ENCODE assay signal across 18 cellular contexts in the genomic region with DNA sequence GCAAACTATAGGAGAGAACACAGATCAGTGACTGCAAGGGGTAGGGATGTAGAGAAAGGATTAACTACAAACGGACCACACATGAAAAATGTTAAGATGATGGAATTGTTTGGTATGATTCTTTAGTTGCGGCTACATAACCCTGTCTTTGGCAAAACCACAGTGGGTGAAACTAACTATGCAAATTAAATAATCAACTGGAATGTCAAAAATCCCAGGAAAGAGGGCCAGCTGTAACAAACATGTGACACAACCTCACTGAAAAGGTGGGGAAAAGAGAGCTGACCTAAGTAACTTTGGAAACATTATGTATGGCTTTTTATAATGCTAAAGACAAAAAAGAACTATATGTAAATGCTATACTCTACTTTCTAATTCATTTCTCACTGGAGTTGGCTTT.
DNase-seq lines count a peak whose midpoint lies in the region; ATAC-seq and TF ChIP-seq lines count a peak whose summit lies in the region.
"Had no signal": no experiment of that assay in that cellular context is flagged by ENCODE, and none has a peak within 500 bp of the region (broad histone marks: within the 10 kb centered on the region; RNA-seq: fewer than 3 reads in every experiment).

No MANE protein-coding gene starts in this region.

- no CpG with 5 or more reads among the region's 2 CpGs for WGBS in H9 (ENCODE audit: extremely low coverage, insufficient read length, low lambda C conversion rate)
- 33 to 60% methylated on average over 1 to 2 of the region's 2 CpGs for WGBS in endodermal cell (ENCODE audit: insufficient coverage in 1 of 2, insufficient read length in 1 of 2), 2 experiments
- 58% methylated on average over 2 of the region's 2 CpGs for WGBS in right cardiac atrium

- POLR2A ChIA-PET in OCI-LY7 (lab: Charles Lee): no interaction called here

- H3K27me3 Mint-ChIP-seq in H9 (ENCODE audit: low read depth) (no peaks in the 10 kb centered on the region), endodermal cell (ENCODE audit: insufficient read depth) (no peaks in the 10 kb centered on the region)

- peak overlapping the region; percentile 96 for H3T11ph ChIP-seq in H9 (ENCODE audit: low read length)

- H3K23ac ChIP-seq in H9 (ENCODE audit: insufficient read length, low read depth, low read length): no peak overlapping the region

- no peaks in the 10 kb centered on the region for H3K36me3 Mint-ChIP-seq in H9 (ENCODE audit: insufficient read depth in 1 of 3, low read depth in 3 of 3)
- no peaks in the 10 kb centered on the region for H3K36me3 Mint-ChIP-seq in endodermal cell (ENCODE audit: low read depth)

- H3K4me1 ChIP-seq in H9 (ENCODE audit: insufficient read depth, low read length) (no peaks in the 10 kb centered on the region; the same call in 1 of the 2 replicates), OCI-LY3 (ENCODE audit: low read length) (peaks cover 6% of the 10 kb centered on the region), endodermal cell (ENCODE audit: control insufficient read depth, insufficient read depth, low read length) (no peaks in the 10 kb centered on the region), OCI-LY7 (ENCODE audit: insufficient read depth, low read length, poor library complexity, severe bottlenecking) (no peaks in the 10 kb centered on the region), right cardiac atrium (ENCODE audit: control insufficient read depth, insufficient read depth, low read length) (no peaks in the 10 kb centered on the region)
- H3K4me1 ChIP-seq: BE2C had no signal

- H3K4ac ChIP-seq in H9 (ENCODE audit: low read depth, low read length): no peak overlapping the region

- H3K79me1 ChIP-seq in H9 (ENCODE audit: insufficient read depth, low read depth, low read length, poor library complexity, severe bottlenecking): no peaks in the 10 kb centered on the region

- H3K27ac Mint-ChIP-seq in H9 (peak overlapping the region; percentile 74 to 98 (median 96)), endodermal cell (peak overlapping the region; percentile 66)

- TF ChIP-seq CTCF in H9 (conservative IDR thresholded peaks at IDR 0.05): no peak
- TF ChIP-seq CTCF in OCI-LY3 (IDR thresholded peaks at IDR 0.05; ENCODE audit: low read depth, low read length): no peak
- no peak for TF ChIP-seq CTCF in endodermal cell (conservative IDR thresholded peaks at IDR 0.05)
- no peak for TF ChIP-seq CTCF in retinal pigment epithelial cell (conservative IDR thresholded peaks at IDR 0.05; ENCODE audit: low read depth, low read length)
- no peak for TF ChIP-seq CTCF in OCI-LY7 (conservative IDR thresholded peaks at IDR 0.05; ENCODE audit: low read length)

- no peak overlapping the region; the same call in 1 of the 2 replicates for H3K14ac ChIP-seq in H9 (ENCODE audit: insufficient read depth, low read length)

- H2BK120ac ChIP-seq in H9 (ENCODE audit: low read depth, low read length, poor library complexity, severe bottlenecking): no peak overlapping the region

- H3K9ac ChIP-seq in H9 (ENCODE audit: extremely low read depth, insufficient read length, low read length): peak overlapping the region; percentile 50
- no peak overlapping the region for H3K9ac ChIP-seq in OCI-LY3 (ENCODE audit: low read length)
- H3K9ac ChIP-seq in endodermal cell (ENCODE audit: extremely low read depth, low read length, poor library complexity, severe bottlenecking): no peak overlapping the region

- H3K4me1 Mint-ChIP-seq in H9 (peaks cover 44 to 47% of the 10 kb centered on the region in 2 experiments), endodermal cell (peaks cover 6% of the 10 kb centered on the region)

- H3K56ac ChIP-seq in H9 (ENCODE audit: insufficient read length, low read depth, low read length): no peak overlapping the region

- H4K8ac ChIP-seq in H9 (replicated peaks; ENCODE audit: insufficient read length, low read depth, low read length): no peak overlapping the region

- intact Hi-C loops in OCI-LY7 (cut with micrococcal nuclease; ENCODE audit: unreplicated experiment) (no loop called here), right cardiac atrium (cut with DNase I) (no loop called here)

- no peak overlapping the region for H3K4me3 Mint-ChIP-seq in H9
- H3K4me3 Mint-ChIP-seq in endodermal cell: no peak overlapping the region

- H3K9me3 Mint-ChIP-seq in H9 (no peaks in the 10 kb centered on the region), endodermal cell (no peaks in the 10 kb centered on the region)

- H4K20me1 ChIP-seq in H9 (ENCODE audit: control insufficient read depth, insufficient read depth, insufficient read length) (no peaks in the 10 kb centered on the region), OCI-LY3 (ENCODE audit: insufficient read depth, low read length) (no peaks in the 10 kb centered on the region), OCI-LY7 (ENCODE audit: insufficient read depth, low read length) (no peaks in the 10 kb centered on the region)

- H3K9me3 ChIP-seq in H9 (ENCODE audit: control insufficient read depth, low read depth, low read length) (no peaks in the 10 kb centered on the region), OCI-LY3 (ENCODE audit: insufficient read depth, low read length) (no peaks in the 10 kb centered on the region), endodermal cell (ENCODE audit: control insufficient read depth, low read length) (no peaks in the 10 kb centered on the region), OCI-LY7 (ENCODE audit: low read length) (no peaks in the 10 kb centered on the region), right cardiac atrium (ENCODE audit: control insufficient read depth, low read length) (no peaks in the 10 kb centered on the region)
- H3K9me3 ChIP-seq: BE2C had no signal

- no peak overlapping the region for H4K91ac ChIP-seq in H9 (ENCODE audit: insufficient read length, low read depth, low read length)

- no peak overlapping the region for H2AK5ac ChIP-seq in H9 (ENCODE audit: insufficient read length, low read length)

- H3K18ac ChIP-seq in H9 (ENCODE audit: insufficient read length, low read depth, low read length): peak overlapping the region; percentile 75

- H3K4me3 ChIP-seq in OCI-LY3 (ENCODE audit: low read length) (no peak overlapping the region), endodermal cell (ENCODE audit: low read length) (no peak overlapping the region), retinal pigment epithelial cell (ENCODE audit: low read length) (no peak overlapping the region), OCI-LY7 (ENCODE audit: low read depth, low read length, poor library complexity, severe bottlenecking) (no peak overlapping the region), right cardiac atrium (ENCODE audit: low read length) (no peak overlapping the region)

- no peak overlapping the region for H2BK12ac ChIP-seq in H9 (ENCODE audit: insufficient read length, low read depth, low read length)

- DNase-seq in H9 (no peak), endodermal cell (no peak), retinal pigment epithelial cell (ENCODE audit: low read depth) (peak; percentile 43), OCI-LY7 (ENCODE audit: low spot score) (no peak), hippocampal formation (lab: John Stamatoyannopoulos, UW) (no peak), right cardiac atrium (no peak)
- DNase-seq in stimulated activated CD4-positive, alpha-beta T cell treated with anti-CD3 and anti-CD28 coated beads, Interleukin-1b, Interleukin-23, amount 100 ng/mL, for 48 hours: no peak
- DNase-seq: BE2C, DMS79, KG1, NCI-H1694, NCI-H2081, NCI-H2171, NCI-H524 treated with DMSO at 0.1 percent for 48 hours, NCI-H82, OCI-M1 had no signal

- no peaks in the 10 kb centered on the region for H3K23me2 ChIP-seq in H9 (ENCODE audit: insufficient read length, low read depth, low read length, poor library complexity, severe bottlenecking)

- no peak overlapping the region for H2BK20ac ChIP-seq in H9 (ENCODE audit: low read depth, low read length, poor library complexity, severe bottlenecking)

- H3K36me3 ChIP-seq in OCI-LY3 (replicated peaks; ENCODE audit: low read depth, low read length): no peaks in the 10 kb centered on the region
- no peaks in the 10 kb centered on the region for H3K36me3 ChIP-seq in endodermal cell (ENCODE audit: control insufficient read depth, insufficient read depth, low read length)
- no peaks in the 10 kb centered on the region for H3K36me3 ChIP-seq in OCI-LY7 (ENCODE audit: insufficient read depth, low read length)
- H3K36me3 ChIP-seq: BE2C had no signal

- H4K5ac ChIP-seq in H9 (ENCODE audit: insufficient read length, low read depth, low read length): no peak overlapping the region

- no peaks in the 10 kb centered on the region for H3K27me3 ChIP-seq in H9 (ENCODE audit: insufficient read depth, low read length)
- no peaks in the 10 kb centered on the region for H3K27me3 ChIP-seq in OCI-LY3 (ENCODE audit: low read depth, low read length)
- no peaks in the 10 kb centered on the region for H3K27me3 ChIP-seq in endodermal cell (ENCODE audit: control insufficient read depth, insufficient read depth, low read length, poor library complexity, severe bottlenecking)
- no peaks in the 10 kb centered on the region for H3K27me3 ChIP-seq in right cardiac atrium (ENCODE audit: control insufficient read depth, insufficient read depth)
- H3K27me3 ChIP-seq: BE2C had no signal

- H3K4me2 ChIP-seq in H9 (ENCODE audit: insufficient read depth, insufficient read length, low read length) (no peak overlapping the region), OCI-LY3 (ENCODE audit: low read length) (0 out of 2 replicates have a peak overlapping the region, but pooled peaks have one; percentile 4), OCI-LY7 (ENCODE audit: low read length) (no peak overlapping the region)

- H3K27ac ChIP-seq in H9 (ENCODE audit: insufficient read length, low read depth, low read length): peak overlapping the region; percentile 100
- no peak overlapping the region for H3K27ac ChIP-seq in OCI-LY3 (ENCODE audit: low read length)
- no peak overlapping the region for H3K27ac ChIP-seq in endodermal cell (ENCODE audit: low read depth, low read length)
- H3K27ac ChIP-seq in OCI-LY7 (ENCODE audit: low read depth, low read length, poor library complexity, severe bottlenecking): no peak overlapping the region
- no peak overlapping the region for H3K27ac ChIP-seq in right cardiac atrium (ENCODE audit: low read length)

- BruUV-seq in OCI-LY7 (replicated peaks; lab: Mats Ljungman, UMichigan): no TSS peak

- H2BK15ac ChIP-seq in H9 (ENCODE audit: low read depth, low read length): no peak overlapping the region

- H2AFZ ChIP-seq in H9 (ENCODE audit: low read length) (no peak overlapping the region), OCI-LY3 (ENCODE audit: low read depth, low read length) (no peak overlapping the region), OCI-LY7 (ENCODE audit: low read length) (no peak overlapping the region)

- no peak for ATAC-seq in right cardiac atrium
- ATAC-seq: Right ventricle myocardium inferior had no signal

- H3K79me2 ChIP-seq in H9 (ENCODE audit: insufficient read depth, low read length): no peaks in the 10 kb centered on the region
- no peaks in the 10 kb centered on the region for H3K79me2 ChIP-seq in OCI-LY3 (ENCODE audit: low read length)
- H3K79me2 ChIP-seq in OCI-LY7 (ENCODE audit: insufficient read depth, low read depth, low read length): no peaks in the 10 kb centered on the region

- no peaks in the 10 kb centered on the region for H3K9me2 ChIP-seq in OCI-LY7 (ENCODE audit: insufficient read depth, low read length)

- CTCF ChIA-PET in OCI-LY7 (lab: Charles Lee; ENCODE audit: unreplicated experiment): no interaction called here

- peak overlapping the region; percentile 98 for H2BK5ac ChIP-seq in H9 (ENCODE audit: insufficient read length, low read length)
